In the genomic region with DNA sequence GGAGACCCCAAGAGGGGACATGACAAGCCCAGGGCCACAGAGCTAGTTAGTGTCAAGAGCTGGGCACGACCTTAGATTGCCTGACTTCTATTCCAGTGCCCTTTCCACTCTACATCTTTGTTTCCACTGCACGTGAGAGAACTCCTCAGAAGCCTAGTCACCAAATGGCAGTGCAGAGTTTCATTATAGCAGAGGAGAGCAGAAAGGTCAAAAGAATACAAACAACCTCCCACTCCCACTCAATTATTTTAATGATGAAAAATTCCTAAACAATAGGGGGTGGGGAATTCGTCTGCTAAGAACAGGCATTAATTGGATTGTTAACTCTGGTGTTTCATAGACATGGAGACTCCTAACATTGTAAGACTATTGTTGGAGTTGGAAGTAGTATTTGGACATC, we compare ENCODE assay signal across 30 cellular contexts.
"Had no signal": no experiment of that assay in that cellular context is flagged by ENCODE, and none has a peak within 500 bp of the region (broad histone marks: within the 10 kb centered on the region; RNA-seq: fewer than 3 reads in every experiment).

No MANE protein-coding gene starts in this region.

- H3K36me3 ChIP-seq: ascending aorta, brain microvascular endothelial cell, WERI-Rb-1 had no signal

- H3K27me3 ChIP-seq: ascending aorta, brain microvascular endothelial cell had no signal

- H3K9me3 Mint-ChIP-seq: activated B cell treated with CpG ODN at 0.5 μM for 24 hours; activated CD4-positive, alpha-beta memory T cell treated with anti-CD3 and anti-CD28 coated beads for 36 hours; activated naive CD4-positive, alpha-beta T cell treated with anti-CD3 and anti-CD28 coated beads, Interleukin-2, amount 10 ng/mL, durations not matched to agents 7 days and 5 days; activated naive CD8-positive, alpha-beta T cell treated with anti-CD3 and anti-CD28 coated beads, Interleukin-2, amount 10 ng/mL, durations not matched to agents 7 days and 5 days; activated T-helper 1 cell treated with anti-CD3 and anti-CD28 coated beads, Interleukin-12 subunit alpha, Interleukin-12 subunit beta, Interleukin-2, Interleukin-4 antibody, amounts not matched to agents 30 ng/mL and 10 ng/mL and 1 ng/mL, durations not matched to agents 14 hours and 24 hours and 36 hours; activated T-helper 2 cell treated with anti-CD3 and anti-CD28 coated beads, Interferon-gamma antibody, Interleukin-2, Interleukin-4, amounts not matched to agents 10 μg/mL and 5 μg/mL and 100 μg/mL, durations not matched to agents 14 hours and 24 hours and 36 hours; dendritic cell treated with granulocyte-macrophage colony-stimulating factor and Interleukin-4, amounts not matched to agents 40 ng/mL and 50 ng/mL, for 4 days; endodermal cell; T-helper 2 cell treated with Interferon-gamma antibody and Interleukin-4, amounts not matched to agents 5 μg/mL and 100 μg/mL, for 36 hours had no signal

- H3K4me3 Mint-ChIP-seq: activated B cell treated with CpG ODN at 0.5 μM for 24 hours; activated CD4-positive, alpha-beta memory T cell treated with anti-CD3 and anti-CD28 coated beads for 36 hours; activated CD8-positive, alpha-beta memory T cell treated with anti-CD3 and anti-CD28 coated beads, Interleukin-2, amount 10 ng/mL, durations not matched to agents 7 days and 5 days; activated CD8-positive, alpha-beta T cell treated with anti-CD3 and anti-CD28 coated beads, Interleukin-2, amount 10 ng/mL, durations not matched to agents 7 days and 5 days; activated naive CD4-positive, alpha-beta T cell treated with anti-CD3 and anti-CD28 coated beads, Interleukin-2, amount 10 ng/mL, durations not matched to agents 7 days and 5 days; activated naive CD8-positive, alpha-beta T cell treated with anti-CD3 and anti-CD28 coated beads, Interleukin-2, amount 10 ng/mL, durations not matched to agents 7 days and 5 days; activated T-helper 1 cell treated with anti-CD3 and anti-CD28 coated beads, Interleukin-12 subunit alpha, Interleukin-12 subunit beta, Interleukin-2, Interleukin-4 antibody, amounts not matched to agents 30 ng/mL and 10 ng/mL and 1 ng/mL, durations not matched to agents 14 hours and 24 hours and 36 hours; central memory CD8-positive, alpha-beta T cell; dendritic cell treated with granulocyte-macrophage colony-stimulating factor and Interleukin-4, amounts not matched to agents 40 ng/mL and 50 ng/mL, for 4 days; endodermal cell; T-helper 17 cell; T-helper 2 cell treated with Interferon-gamma antibody and Interleukin-4, amounts not matched to agents 5 μg/mL and 100 μg/mL, for 36 hours had no signal

- H3K9me3 ChIP-seq: ascending aorta had no signal

- H3K4me3 ChIP-seq: ascending aorta, coronary artery, dorsolateral prefrontal cortex had no signal

- ATAC-seq: activated CD4-positive, CD25-positive, alpha-beta regulatory T cell treated with anti-CD3 and anti-CD28 coated beads, Interleukin-2, amount 50 U/mL, for 24 hours; activated CD8-positive, alpha-beta memory T cell treated with anti-CD3 and anti-CD28 coated beads, Interleukin-2, amount 10 ng/mL, durations not matched to agents 7 days and 5 days; activated CD8-positive, alpha-beta T cell treated with anti-CD3 and anti-CD28 coated beads, Interleukin-2, amount 10 ng/mL, durations not matched to agents 7 days and 5 days; activated naive CD4-positive, alpha-beta T cell treated with anti-CD3 and anti-CD28 coated beads, Interleukin-2, amount 50 U/mL, for 72 hours; esophagus mucosa; T-helper 17 cell had no signal

- DNase-seq: activated B cell treated with CpG ODN at 0.5 μM for 24 hours; activated CD4-positive, alpha-beta memory T cell treated with anti-CD3 and anti-CD28 coated beads for 36 hours; activated CD4-positive, alpha-beta T cell treated with anti-CD3 and anti-CD28 coated beads for 48 hours; activated CD8-positive, alpha-beta memory T cell treated with anti-CD3 and anti-CD28 coated beads, Interleukin-2, amount 10 ng/mL, durations not matched to agents 7 days and 5 days; activated CD8-positive, alpha-beta memory T cell treated with anti-CD3 and anti-CD28 coated beads, Interleukin-2, amount 50 U/mL, for 4 hours; activated CD8-positive, alpha-beta T cell treated with anti-CD3 and anti-CD28 coated beads, Interleukin-2, amount 10 ng/mL, durations not matched to agents 7 days and 5 days; activated effector memory CD4-positive, alpha-beta T cell treated with anti-CD3 and anti-CD28 coated beads, Interleukin-2, amount 50 U/mL, for 16 hours; activated naive CD4-positive, alpha-beta T cell treated with anti-CD3 and anti-CD28 coated beads, Interleukin-2, amount 10 ng/mL, durations not matched to agents 7 days and 5 days; activated naive CD8-positive, alpha-beta T cell treated with anti-CD3 and anti-CD28 coated beads, Interleukin-2, amount 10 ng/mL, durations not matched to agents 7 days and 5 days; activated T-cell treated with anti-CD3 and anti-CD28 coated beads, Interleukin-2, amount 50 U/mL, for 1 hour; activated T-cell treated with anti-CD3 and anti-CD28 coated beads, Interleukin-2, amount 50 U/mL, for 48 hours; brain microvascular endothelial cell; dorsolateral prefrontal cortex; effector memory CD4-positive, alpha-beta T cell; endodermal cell; head of caudate nucleus; T-helper 1 cell; T-helper 17 cell; T1000; WERI-Rb-1 had no signal

- H3K4me1 Mint-ChIP-seq: activated B cell treated with CpG ODN at 0.5 μM for 24 hours; activated CD8-positive, alpha-beta memory T cell treated with anti-CD3 and anti-CD28 coated beads, Interleukin-2, amount 10 ng/mL, durations not matched to agents 7 days and 5 days; activated naive CD4-positive, alpha-beta T cell treated with anti-CD3 and anti-CD28 coated beads, Interleukin-2, amount 10 ng/mL, durations not matched to agents 7 days and 5 days; activated naive CD8-positive, alpha-beta T cell treated with anti-CD3 and anti-CD28 coated beads, Interleukin-2, amount 10 ng/mL, durations not matched to agents 7 days and 5 days; central memory CD8-positive, alpha-beta T cell; T-helper 17 cell had no signal

- H3K27me3 Mint-ChIP-seq: activated B cell treated with CpG ODN at 0.5 μM for 24 hours; activated CD4-positive, alpha-beta memory T cell treated with anti-CD3 and anti-CD28 coated beads for 36 hours; activated naive CD4-positive, alpha-beta T cell treated with anti-CD3 and anti-CD28 coated beads, Interleukin-2, amount 10 ng/mL, durations not matched to agents 7 days and 5 days; activated naive CD8-positive, alpha-beta T cell treated with anti-CD3 and anti-CD28 coated beads, Interleukin-2, amount 10 ng/mL, durations not matched to agents 7 days and 5 days; dendritic cell treated with granulocyte-macrophage colony-stimulating factor and Interleukin-4, amounts not matched to agents 40 ng/mL and 50 ng/mL, for 4 days had no signal

- H3K27ac Mint-ChIP-seq: activated B cell treated with CpG ODN at 0.5 μM for 24 hours; activated CD4-positive, alpha-beta memory T cell treated with anti-CD3 and anti-CD28 coated beads for 36 hours; activated CD8-positive, alpha-beta memory T cell treated with anti-CD3 and anti-CD28 coated beads, Interleukin-2, amount 10 ng/mL, durations not matched to agents 7 days and 5 days; activated CD8-positive, alpha-beta T cell treated with anti-CD3 and anti-CD28 coated beads, Interleukin-2, amount 10 ng/mL, durations not matched to agents 7 days and 5 days; activated naive CD4-positive, alpha-beta T cell treated with anti-CD3 and anti-CD28 coated beads, Interleukin-2, amount 10 ng/mL, durations not matched to agents 7 days and 5 days; activated naive CD4-positive, alpha-beta T cell treated with anti-CD3 and anti-CD28 coated beads, Interleukin-2, amount 50 U/mL, for 72 hours; activated naive CD8-positive, alpha-beta T cell treated with anti-CD3 and anti-CD28 coated beads, Interleukin-2, amount 10 ng/mL, durations not matched to agents 7 days and 5 days; activated T-helper 1 cell treated with anti-CD3 and anti-CD28 coated beads, Interleukin-12 subunit alpha, Interleukin-12 subunit beta, Interleukin-2, Interleukin-4 antibody, amounts not matched to agents 30 ng/mL and 10 ng/mL and 1 ng/mL, durations not matched to agents 14 hours and 24 hours and 36 hours; activated T-helper 2 cell treated with anti-CD3 and anti-CD28 coated beads, Interferon-gamma antibody, Interleukin-2, Interleukin-4, amounts not matched to agents 10 μg/mL and 5 μg/mL and 100 μg/mL, durations not matched to agents 14 hours and 24 hours and 36 hours; dendritic cell treated with granulocyte-macrophage colony-stimulating factor and Interleukin-4, amounts not matched to agents 40 ng/mL and 50 ng/mL, for 4 days; endodermal cell; T-helper 17 cell; T-helper 2 cell treated with Interferon-gamma antibody and Interleukin-4, amounts not matched to agents 5 μg/mL and 100 μg/mL, for 36 hours had no signal

- H3K36me3 Mint-ChIP-seq: activated CD4-positive, alpha-beta memory T cell treated with anti-CD3 and anti-CD28 coated beads for 36 hours; activated CD8-positive, alpha-beta memory T cell treated with anti-CD3 and anti-CD28 coated beads, Interleukin-2, amount 10 ng/mL, durations not matched to agents 7 days and 5 days; activated naive CD4-positive, alpha-beta T cell treated with anti-CD3 and anti-CD28 coated beads, Interleukin-2, amount 10 ng/mL, durations not matched to agents 7 days and 5 days; activated naive CD4-positive, alpha-beta T cell treated with anti-CD3 and anti-CD28 coated beads, Interleukin-2, amount 50 U/mL, for 72 hours; activated naive CD8-positive, alpha-beta T cell treated with anti-CD3 and anti-CD28 coated beads, Interleukin-2, amount 10 ng/mL, durations not matched to agents 7 days and 5 days had no signal

- H3K27ac ChIP-seq: ascending aorta, brain microvascular endothelial cell, coronary artery, dorsolateral prefrontal cortex, WERI-Rb-1 had no signal

- H3K4me1 ChIP-seq: ascending aorta had no signal
